Comparison of ENCODE assay signal across 21 cellular contexts in the genomic region with DNA sequence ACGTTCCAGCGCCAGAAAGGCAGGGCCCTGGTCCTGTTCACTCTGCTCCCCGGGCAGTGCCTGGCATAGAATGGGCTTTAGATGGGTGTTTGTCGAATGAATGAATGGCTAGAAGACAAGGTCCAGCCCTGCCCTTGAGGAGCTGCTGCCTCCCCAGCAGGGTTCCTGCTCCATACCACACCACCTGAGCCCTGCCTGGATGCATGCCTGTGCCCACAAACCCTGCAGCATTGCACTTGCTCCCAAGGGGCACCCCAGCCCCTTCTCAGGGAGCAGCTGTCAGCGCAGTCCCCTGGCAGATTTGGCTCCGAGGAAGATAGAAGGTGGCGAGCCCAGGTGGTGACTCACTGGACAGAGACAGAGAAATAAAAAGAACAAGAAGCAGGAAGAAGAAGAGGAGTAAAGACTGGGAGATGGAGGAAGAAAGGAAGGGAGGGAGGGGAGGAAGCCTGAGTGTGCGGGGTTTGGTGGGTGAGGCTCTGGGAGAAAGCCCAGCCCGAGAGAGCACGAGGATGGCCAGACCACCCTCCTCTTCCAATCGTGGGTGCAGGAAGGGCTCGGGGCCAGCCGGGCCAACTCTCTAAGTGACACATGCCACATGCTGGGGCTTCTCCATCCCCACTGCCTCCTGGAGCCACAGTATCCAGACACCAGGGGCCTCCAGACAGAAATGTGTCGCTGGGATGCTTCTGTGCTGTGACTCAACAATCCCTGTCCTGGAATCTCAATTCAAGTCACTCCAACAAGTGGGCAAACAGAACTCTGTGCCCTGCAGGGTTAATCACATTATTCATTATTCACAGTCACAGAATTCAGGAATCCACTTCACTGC.
DNase-seq lines count a peak whose midpoint lies in the region; ATAC-seq and TF ChIP-seq lines count a peak whose summit lies in the region.
"Had no signal": no experiment of that assay in that cellular context is flagged by ENCODE, and none has a peak within 500 bp of the region (broad histone marks: within the 10 kb centered on the region; RNA-seq: fewer than 3 reads in every experiment).

No MANE protein-coding gene starts in this region.

- no peaks in the 10 kb centered on the region for H3K36me3 Mint-ChIP-seq in chondrocyte (ENCODE audit: low read depth)
- H3K36me3 Mint-ChIP-seq in activated T-cell treated with anti-CD3 and anti-CD28 coated beads, Interleukin-2, amount 50 U/mL, for 4 hours (ENCODE audit: insufficient read depth), result no peaks in the 10 kb centered on the region
- H3K36me3 Mint-ChIP-seq: CD14-positive monocyte had no signal

- peaks cover 1% of the 10 kb centered on the region for H3K27me3 Mint-ChIP-seq in chondrocyte (ENCODE audit: low read depth)
- peaks cover 6% of the 10 kb centered on the region for H3K27me3 Mint-ChIP-seq in activated T-cell treated with anti-CD3 and anti-CD28 coated beads, Interleukin-2, amount 50 U/mL, for 4 hours (ENCODE audit: low read depth)

- no peak for TF ChIP-seq CTCF in chondrocyte (IDR thresholded peaks at IDR 0.05)

- H2BK15ac ChIP-seq in neuronal stem cell (ENCODE audit: low read length), result no peak overlapping the region

- no peak overlapping the region for H3K14ac ChIP-seq in neuronal stem cell (ENCODE audit: low read length)

- H2BK12ac ChIP-seq in neuronal stem cell (ENCODE audit: low read length), result no peak overlapping the region

- H3K4me3 ChIP-seq in neuronal stem cell (ENCODE audit: low read length in 2 of 2), result no peak overlapping the region
- H3K4me3 ChIP-seq: GM23248, K562, Peyer's patch, SJCRH30 had no signal

- no peaks in the 10 kb centered on the region for H3K79me1 ChIP-seq in neuronal stem cell (ENCODE audit: low read depth, low read length)

- no CpG with 5 or more reads among the region's 14 CpGs for WGBS in neuronal stem cell (ENCODE audit: extremely low coverage in 2 of 2, insufficient read length in 2 of 2, insufficient replicate concordance in 1 of 2), 2 donors

- H3K27me3 ChIP-seq in neuronal stem cell (ENCODE audit: control insufficient read depth in 3 of 3, insufficient read depth in 3 of 3, low read depth in 1 of 3, low read length in 3 of 3), result peaks cover 0 to 6% (median 3%) of the 10 kb centered on the region in 3 experiments
- H3K27me3 ChIP-seq: Peyer's patch had no signal

- peaks cover 22% of the 10 kb centered on the region for H3K4me1 Mint-ChIP-seq in chondrocyte (ENCODE audit: low read depth)
- no peaks in the 10 kb centered on the region for H3K4me1 Mint-ChIP-seq in activated T-cell treated with anti-CD3 and anti-CD28 coated beads, Interleukin-2, amount 50 U/mL, for 4 hours (ENCODE audit: low read depth)
- H3K4me1 Mint-ChIP-seq: CD14-positive monocyte had no signal

- no peaks in the 10 kb centered on the region for H3K9me3 ChIP-seq in neuronal stem cell (replicated peaks in 1 of 2; ENCODE audit: control insufficient read depth in 2 of 2, insufficient read depth in 1 of 2, low read depth in 1 of 2, low read length in 2 of 2)
- H3K9me3 ChIP-seq: Peyer's patch, SJCRH30 had no signal

- no peaks in the 10 kb centered on the region for H3K9me3 Mint-ChIP-seq in chondrocyte (ENCODE audit: low read depth)
- H3K9me3 Mint-ChIP-seq in activated T-cell treated with anti-CD3 and anti-CD28 coated beads, Interleukin-2, amount 50 U/mL, for 4 hours, result no peaks in the 10 kb centered on the region

- no peak overlapping the region for H3K27ac ChIP-seq in neuronal stem cell (replicated peaks; ENCODE audit: low read length)
- H3K27ac ChIP-seq: GM23248, Peyer's patch, SJCRH30 had no signal

- peaks cover 0 to 13% of the 10 kb centered on the region in 2 donors for H3K4me1 ChIP-seq in neuronal stem cell (ENCODE audit: control insufficient read depth in 2 of 2, insufficient read depth in 1 of 2, low read depth in 1 of 2, low read length in 2 of 2)
- H3K4me1 ChIP-seq: Peyer's patch, SJCRH30 had no signal

- H2AFZ ChIP-seq in neuronal stem cell (ENCODE audit: low read length), result no peak overlapping the region
- H2AFZ ChIP-seq: GM23248 had no signal

- peak overlapping the region; percentile 6 for H3K18ac ChIP-seq in neuronal stem cell (ENCODE audit: low read length)

- no peak overlapping the region for H2BK120ac ChIP-seq in neuronal stem cell (ENCODE audit: low read depth, low read length)

- no peaks in the 10 kb centered on the region for H3K36me3 ChIP-seq in neuronal stem cell (replicated peaks in 1 of 2; ENCODE audit: control insufficient read depth in 2 of 2, insufficient read depth in 2 of 2, low read length in 2 of 2)
- H3K36me3 ChIP-seq: Peyer's patch, SJCRH30 had no signal

- no peak overlapping the region for H4K8ac ChIP-seq in neuronal stem cell (ENCODE audit: low read depth, low read length)

- no peak overlapping the region for H3K4ac ChIP-seq in neuronal stem cell (ENCODE audit: low read length)

- no peak overlapping the region for H3K23ac ChIP-seq in neuronal stem cell (ENCODE audit: low read depth, low read length, poor library complexity)

- H3K4me3 Mint-ChIP-seq in chondrocyte (ENCODE audit: unreplicated experiment), result no peak overlapping the region
- no peak overlapping the region for H3K4me3 Mint-ChIP-seq in activated T-cell treated with anti-CD3 and anti-CD28 coated beads, Interleukin-2, amount 50 U/mL, for 4 hours
- H3K4me3 Mint-ChIP-seq: CD14-positive monocyte had no signal

- H3K4me2 ChIP-seq in neuronal stem cell (ENCODE audit: insufficient read depth, low read length, poor library complexity, severe bottlenecking), result no peak overlapping the region

- H4K91ac ChIP-seq in neuronal stem cell (ENCODE audit: low read depth, low read length, poor library complexity), result no peak overlapping the region

- ATAC-seq in GM21528 (IDR thresholded peaks at IDR 0.05; ENCODE audit: low FRiP score, unreplicated experiment), result no peak
- no peak for ATAC-seq in activated T-cell treated with anti-CD3 and anti-CD28 coated beads, Interleukin-2, amount 50 U/mL, for 4 hours
- ATAC-seq: HepG2, K562 had no signal

- H3K27ac Mint-ChIP-seq in chondrocyte (ENCODE audit: unreplicated experiment), result peak overlapping the region; percentile 77
- H3K27ac Mint-ChIP-seq: CD14-positive monocyte had no signal

- no peak overlapping the region for H2BK5ac ChIP-seq in neuronal stem cell (ENCODE audit: low read length)

- no peak overlapping the region for H2AK5ac ChIP-seq in neuronal stem cell (ENCODE audit: low read depth, low read length)

- DNase-seq in EL, result peak; percentile 38
- peak; percentile 82 for DNase-seq in chondrocyte (ENCODE audit: low spot score)
- no peak for DNase-seq in neuronal stem cell (ENCODE audit: low spot score)
- no peak for DNase-seq in stimulated activated CD4-positive, alpha-beta T cell treated with anti-CD3 and anti-CD28 coated beads, Interleukin-2, amount 100 ng/mL, for 24 hours
- DNase-seq in HT-29 (ENCODE audit: low spot score), result no peak
- no peak for DNase-seq in activated T-cell treated with anti-CD3 and anti-CD28 coated beads, Interleukin-2, amount 50 U/mL, for 4 hours
- DNase-seq: DMS53, GM23248, HCEC 1CT, MM.1S, NCI-H1092, NCI-H1436 treated with DMSO at 0.1 percent for 48 hours, NCI-H2029 treated with DMSO at 0.1 percent for 48 hours, NCI-H524 treated with DMSO at 0.1 percent for 48 hours, NCI-H82, SJCRH30 had no signal

- peak overlapping the region; percentile 63 for H3K9ac ChIP-seq in neuronal stem cell (ENCODE audit: low read depth, low read length, poor library complexity)
- H3K9ac ChIP-seq: GM23248 had no signal

Comparison
In these comparisons a context has a peak if more than half of its experiments do, and no peak if none do; other contexts are left out.
1. DNase-seq: peak in EL (single experiment) and chondrocyte (single experiment); none in neuronal stem cell (single experiment), stimulated activated CD4-positive, alpha-beta T cell treated with anti-CD3 and anti-CD28 coated beads, Interleukin-2, amount 100 ng/mL, for 24 hours (0 of 2), HT-29 (single experiment) and activated T-cell treated with anti-CD3 and anti-CD28 coated beads, Interleukin-2, amount 50 U/mL, for 4 hours (single experiment).